In genomic region chr10:61341008-61341407, GRCh38 we compare ENCODE assay signal across 7 cellular contexts.
"Had no signal": no experiment of that assay in that cellular context is flagged by ENCODE, and none has a peak within 500 bp of the region (broad histone marks: within the 10 kb centered on the region; RNA-seq: fewer than 3 reads in every experiment).

No MANE protein-coding gene starts in this region.

- H3K27ac ChIP-seq: HL-60 had no signal

- H3K9me3 ChIP-seq: HAP-1 had no signal

- ATAC-seq: GM23338, HCT116 had no signal

- DNase-seq: H7, HFFc6, KG1 had no signal

- H2AFZ ChIP-seq: GM23338 had no signal

- H3K4me1 ChIP-seq: HAP-1 had no signal

- H3K4me2 ChIP-seq: GM23338 had no signal

- H3K4me3 ChIP-seq: GM23338, HAP-1 had no signal

- H3K36me3 ChIP-seq: HAP-1 had no signal
